In genomic region chr12:15977999-15978398, GRCh38 we compare ENCODE assay signal across 1 cellular context.
TF ChIP-seq lines count a peak whose summit lies in the region.

No MANE protein-coding gene starts in this region.

TF ChIP-seq in IMR-90, 13 proteins besides CTCF, POLR2A, EP300 and RAD21 (continued from another document):
- TF ChIP-seq MXI1 (IDR thresholded peaks at IDR 0.05; ENCODE audit: borderline replicate concordance, low read depth, low read length) (no peak), CEBPB (IDR thresholded peaks at IDR 0.05; ENCODE audit: low read depth, low read length) (no peak), CHD1 (IDR thresholded peaks at IDR 0.05; ENCODE audit: low read depth, low read length) (no peak), SMC3 (IDR thresholded peaks at IDR 0.05; ENCODE audit: low read depth, low read length) (no peak), RFX5 (IDR thresholded peaks at IDR 0.05; ENCODE audit: low read depth, low read length) (no peak)
- TF ChIP-seq, protein P1, sequence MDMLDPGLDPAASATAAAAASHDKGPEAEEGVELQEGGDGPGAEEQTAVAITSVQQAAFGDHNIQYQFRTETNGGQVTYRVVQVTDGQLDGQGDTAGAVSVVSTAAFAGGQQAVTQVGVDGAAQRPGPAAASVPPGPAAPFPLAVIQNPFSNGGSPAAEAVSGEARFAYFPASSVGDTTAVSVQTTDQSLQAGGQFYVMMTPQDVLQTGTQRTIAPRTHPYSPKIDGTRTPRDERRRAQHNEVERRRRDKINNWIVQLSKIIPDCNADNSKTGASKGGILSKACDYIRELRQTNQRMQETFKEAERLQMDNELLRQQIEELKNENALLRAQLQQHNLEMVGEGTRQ (IDR thresholded peaks at IDR 0.05; ENCODE audit: low read depth, low read length): no peak
- TF ChIP-seq, protein P2, sequence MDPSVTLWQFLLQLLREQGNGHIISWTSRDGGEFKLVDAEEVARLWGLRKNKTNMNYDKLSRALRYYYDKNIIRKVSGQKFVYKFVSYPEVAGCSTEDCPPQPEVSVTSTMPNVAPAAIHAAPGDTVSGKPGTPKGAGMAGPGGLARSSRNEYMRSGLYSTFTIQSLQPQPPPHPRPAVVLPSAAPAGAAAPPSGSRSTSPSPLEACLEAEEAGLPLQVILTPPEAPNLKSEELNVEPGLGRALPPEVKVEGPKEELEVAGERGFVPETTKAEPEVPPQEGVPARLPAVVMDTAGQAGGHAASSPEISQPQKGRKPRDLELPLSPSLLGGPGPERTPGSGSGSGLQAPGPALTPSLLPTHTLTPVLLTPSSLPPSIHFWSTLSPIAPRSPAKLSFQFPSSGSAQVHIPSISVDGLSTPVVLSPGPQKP (IDR thresholded peaks at IDR 0.05; ENCODE audit: borderline replicate concordance, low read depth, low read length): no peak
